In the genomic region with DNA sequence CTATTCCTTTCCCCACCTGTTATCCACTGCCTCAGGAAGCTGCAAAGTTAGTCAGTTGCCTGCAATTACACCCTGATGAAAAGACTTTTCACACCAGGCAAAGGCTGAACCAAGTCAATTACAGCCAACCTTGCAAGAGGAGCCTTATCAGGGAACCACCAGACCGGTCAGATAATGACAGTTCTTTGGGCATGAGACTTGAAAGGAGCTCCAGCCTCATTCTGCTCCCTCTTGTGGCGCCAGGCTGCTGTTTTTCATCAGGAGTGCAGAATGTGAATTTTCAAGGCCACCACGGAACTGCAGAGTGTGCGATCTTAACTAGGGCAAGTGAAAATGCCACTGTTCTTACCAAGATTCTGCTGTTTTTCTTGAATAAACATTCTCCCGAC, we compare ENCODE assay signal across 2 cellular contexts.
TF ChIP-seq lines count a peak whose summit lies in the region.

No MANE protein-coding gene starts in this region.

TF ChIP-seq in HEK293, 187 proteins besides CTCF, POLR2A, EP300 and RAD21 (continued from another document and continues in another):
- TF ChIP-seq ZNF19 (tag by site-specific recombination; IDR thresholded peaks at IDR 0.05; ENCODE audit: low read depth) (no peak), GFI1B (tag by site-specific recombination; IDR thresholded peaks at IDR 0.05) (no peak), ZNF239 (tag by site-specific recombination; IDR thresholded peaks at IDR 0.05) (no peak), ZNF423 (tag by site-specific recombination; IDR thresholded peaks at IDR 0.05) (no peak), BCL11B (tag by site-specific recombination; IDR thresholded peaks at IDR 0.05; ENCODE audit: low read depth) (no peak), ZNF214 (tag by site-specific recombination; IDR thresholded peaks at IDR 0.05; ENCODE audit: borderline replicate concordance) (no peak), GLIS2 (tag by site-specific recombination; IDR thresholded peaks at IDR 0.05) (no peak), ZNF138 (tag by site-specific recombination; IDR thresholded peaks at IDR 0.05; ENCODE audit: borderline replicate concordance) (no peak), ZNF677 (tag by site-specific recombination; IDR thresholded peaks at IDR 0.05) (peak; percentile 96), ZNF175 (tag by site-specific recombination; IDR thresholded peaks at IDR 0.05) (no peak), MYNN (tag by site-specific recombination; IDR thresholded peaks at IDR 0.05; ENCODE audit: borderline replicate concordance) (no peak), ZNF600 (tag by site-specific recombination; IDR thresholded peaks at IDR 0.05) (no peak), ZNF585B (tag by site-specific recombination; IDR thresholded peaks at IDR 0.05) (peak; percentile 30; the same call in 1 of the 2 replicates), KLF10 (tag by site-specific recombination; IDR thresholded peaks at IDR 0.05) (no peak), SCRT2 (tag by site-specific recombination; IDR thresholded peaks at IDR 0.05) (0 out of 2 replicates have a peak, but pooled peaks have one; percentile 35), ZNF148 (tag by site-specific recombination; IDR thresholded peaks at IDR 0.05; ENCODE audit: borderline replicate concordance) (no peak), KLF17 (tag by site-specific recombination; IDR thresholded peaks at IDR 0.05) (no peak), ZNF132 (tag by site-specific recombination; IDR thresholded peaks at IDR 0.05; ENCODE audit: borderline replicate concordance) (no peak), ZBTB17 (tag by site-specific recombination; IDR thresholded peaks at IDR 0.05) (peak; percentile 82), KLF8 (tag by site-specific recombination; IDR thresholded peaks at IDR 0.05) (no peak), PATZ1 (tag by site-specific recombination; IDR thresholded peaks at IDR 0.05) (no peak), ZNF654 (tag by site-specific recombination; IDR thresholded peaks at IDR 0.05; ENCODE audit: low read depth) (peak; percentile 20; the same call in 1 of the 2 replicates), ZNF548 (tag by site-specific recombination; IDR thresholded peaks at IDR 0.05) (no peak)
- TF ChIP-seq, protein P1, sequence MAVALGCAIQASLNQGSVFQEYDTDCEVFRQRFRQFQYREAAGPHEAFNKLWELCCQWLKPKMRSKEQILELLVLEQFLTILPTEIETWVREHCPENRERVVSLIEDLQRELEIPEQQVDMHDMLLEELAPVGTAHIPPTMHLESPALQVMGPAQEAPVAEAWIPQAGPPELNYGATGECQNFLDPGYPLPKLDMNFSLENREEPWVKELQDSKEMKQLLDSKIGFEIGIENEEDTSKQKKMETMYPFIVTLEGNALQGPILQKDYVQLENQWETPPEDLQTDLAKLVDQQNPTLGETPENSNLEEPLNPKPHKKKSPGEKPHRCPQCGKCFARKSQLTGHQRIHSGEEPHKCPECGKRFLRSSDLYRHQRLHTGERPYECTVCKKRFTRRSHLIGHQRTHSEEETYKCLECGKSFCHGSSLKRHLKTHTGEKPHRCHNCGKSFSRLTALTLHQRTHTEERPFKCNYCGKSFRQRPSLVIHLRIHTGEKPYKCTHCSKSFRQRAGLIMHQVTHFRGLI (tag by site-specific recombination; IDR thresholded peaks at IDR 0.05), result no peak
- TF ChIP-seq, protein P2, sequence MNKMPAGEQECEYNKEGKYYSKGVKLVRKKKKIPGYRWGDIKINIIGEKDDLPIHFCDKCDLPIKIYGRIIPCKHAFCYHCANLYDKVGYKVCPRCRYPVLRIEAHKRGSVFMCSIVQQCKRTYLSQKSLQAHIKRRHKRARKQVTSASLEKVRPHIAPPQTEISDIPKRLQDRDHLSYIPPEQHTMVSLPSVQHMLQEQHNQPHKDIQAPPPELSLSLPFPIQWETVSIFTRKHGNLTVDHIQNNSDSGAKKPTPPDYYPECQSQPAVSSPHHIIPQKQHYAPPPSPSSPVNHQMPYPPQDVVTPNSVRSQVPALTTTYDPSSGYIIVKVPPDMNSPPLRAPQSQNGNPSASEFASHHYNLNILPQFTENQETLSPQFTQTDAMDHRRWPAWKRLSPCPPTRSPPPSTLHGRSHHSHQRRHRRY (tag by site-specific recombination; IDR thresholded peaks at IDR 0.05), result no peak

TF ChIP-seq in liver, 16 proteins besides CTCF, POLR2A, EP300 and RAD21 (continued from another document):
- TF ChIP-seq REST (IDR thresholded peaks at IDR 0.05) (no peak), FOXA2 (IDR thresholded peaks at IDR 0.05) (no peak), MAX (IDR thresholded peaks at IDR 0.05) (no peak), TAF1 (conservative IDR thresholded peaks at IDR 0.05) (no peak), HNF4A (conservative IDR thresholded peaks at IDR 0.05) (no peak), YY1 (IDR thresholded peaks at IDR 0.05) (no peak), SP1 (IDR thresholded peaks at IDR 0.05) (no peak), ATF3 (IDR thresholded peaks at IDR 0.05) (no peak), GABPA (IDR thresholded peaks at IDR 0.05 in 1 of 2, conservative IDR thresholded peaks at IDR 0.05 in 1 of 2) (no peak), HNF4G (IDR thresholded peaks at IDR 0.05) (no peak)
TF ChIP-seq in liver: peak in this region for 0.
